16 cellular contexts compared by ENCODE assay signal in the genomic region with DNA sequence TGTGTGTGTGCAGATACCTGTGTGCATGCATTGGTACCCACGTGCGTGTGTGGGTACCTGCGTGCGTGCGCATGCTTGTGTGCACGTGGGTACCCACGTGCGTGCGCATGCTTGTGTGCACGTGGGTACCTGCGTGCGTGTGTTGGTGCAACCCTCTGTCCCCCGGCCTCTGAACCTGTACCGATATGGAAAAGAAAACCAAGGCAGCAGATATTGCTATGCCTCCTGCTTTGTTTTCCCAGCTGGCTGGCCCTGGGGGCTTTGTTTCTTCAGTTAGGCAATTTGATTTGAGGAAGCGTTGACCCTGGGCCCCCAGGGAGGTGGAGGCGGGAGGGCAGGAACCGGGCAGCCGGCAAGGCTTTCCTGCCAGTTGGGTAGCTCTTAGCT. TPM values are rescaled to one million over a fixed set of nuclear protein-coding genes. Genes with fewer than 3 reads are reported as not detected.
A peak's percentile ranks its signal among the peaks of the same experiment; 100 is the strongest.
DNase-seq lines count a peak whose midpoint lies in the region; ATAC-seq and TF ChIP-seq lines count a peak whose summit lies in the region.
"Had no signal": no experiment of that assay in that cellular context is flagged by ENCODE, and none has a peak within 500 bp of the region (broad histone marks: within the 10 kb centered on the region; RNA-seq: fewer than 3 reads in every experiment).

No MANE protein-coding gene starts in this region.

- no peak for DNase-seq in NT2/D1 (ENCODE audit: low read depth, low spot score)
- no peak for DNase-seq in HUDEP-2 (lab: John Stamatoyannopoulos, UW; ENCODE audit: unreplicated experiment in 76 of 76)
- no peak for DNase-seq in superior temporal gyrus (ENCODE audit: extremely low spot score)
- DNase-seq in posterior vena cava (ENCODE audit: low spot score): no peak
- DNase-seq: activated CD4-positive, alpha-beta T cell treated with anti-CD3 and anti-CD28 coated beads for 4 hours; adrenal gland; heart right ventricle; lower lobe of right lung; NCI-H774; occipital lobe; Right ventricle myocardium superior had no signal

- H3K27ac ChIP-seq in iPS-18a (ENCODE audit: low read length) (peak overlapping the region; percentile 44), neutrophil (peak overlapping the region; percentile 80)
- H3K27ac ChIP-seq: adrenal gland, heart right ventricle, lower lobe of right lung, skin epidermis had no signal

- H3K4me1 ChIP-seq in ES-I3 (ENCODE audit: insufficient read depth, low read length): peaks cover 40% of the 10 kb centered on the region
- H3K4me1 ChIP-seq in NT2/D1 (ENCODE audit: insufficient read depth, insufficient read length): peaks cover 11% of the 10 kb centered on the region
- peaks cover 39% of the 10 kb centered on the region for H3K4me1 ChIP-seq in iPS-18a (ENCODE audit: control insufficient read depth, low read depth, low read length)
- H3K4me1 ChIP-seq in neutrophil (ENCODE audit: control insufficient read depth in 1 of 2, insufficient read depth in 1 of 2, low read depth in 1 of 2, low read length in 1 of 2): peaks cover 75 to 81% of the 10 kb centered on the region in 2 experiments
- H3K4me1 ChIP-seq: adrenal gland had no signal

- H3K4me3 ChIP-seq in NT2/D1 (ENCODE audit: insufficient read length, low read depth) (no peak overlapping the region), iPS-18a (ENCODE audit: low read length) (peak overlapping the region; percentile 50), neutrophil (ENCODE audit: low read depth in 1 of 2, low read length in 1 of 2) (peak overlapping the region in 1 of 2 experiments; percentile 17)
- H3K4me3 ChIP-seq: adrenal gland, heart right ventricle, lower lobe of right lung, skin epidermis had no signal

- no peak for ATAC-seq in HG03045 (IDR thresholded peaks at IDR 0.05; ENCODE audit: unreplicated experiment)
- ATAC-seq: heart right ventricle had no signal

- H3K9ac ChIP-seq in ES-I3 (ENCODE audit: low read depth, low read length): peak overlapping the region; percentile 2; the same call in 1 of the 2 replicates
- H3K9ac ChIP-seq in NT2/D1 (ENCODE audit: insufficient read length, low read depth): peak overlapping the region; percentile 63
- H3K9ac ChIP-seq in iPS-18a (ENCODE audit: low read length): peak overlapping the region; percentile 32

- H3K36me3 ChIP-seq in ES-I3 (ENCODE audit: insufficient read depth, low read length) (no peaks in the 10 kb centered on the region), NT2/D1 (ENCODE audit: insufficient read depth, insufficient read length, low read length) (peaks cover 6% of the 10 kb centered on the region), iPS-18a (ENCODE audit: control insufficient read depth, low read depth, low read length) (no peaks in the 10 kb centered on the region), neutrophil (peaks cover 99% of the 10 kb centered on the region)
- H3K36me3 ChIP-seq: adrenal gland, lower lobe of right lung had no signal

- H3K27me3 ChIP-seq in NT2/D1 (ENCODE audit: insufficient read depth, insufficient read length) (no peaks in the 10 kb centered on the region), iPS-18a (ENCODE audit: control insufficient read depth, insufficient read depth, low read length) (no peaks in the 10 kb centered on the region), neutrophil (no peaks in the 10 kb centered on the region)
- H3K27me3 ChIP-seq: adrenal gland had no signal

- no peaks in the 10 kb centered on the region for H3K9me3 ChIP-seq in ES-I3 (ENCODE audit: control insufficient read depth, insufficient read depth, low read length)
- H3K9me3 ChIP-seq in NT2/D1 (ENCODE audit: insufficient read depth, low read length): no peaks in the 10 kb centered on the region
- H3K9me3 ChIP-seq in iPS-18a (ENCODE audit: control insufficient read depth, low read depth, low read length): no peaks in the 10 kb centered on the region
- no peaks in the 10 kb centered on the region for H3K9me3 ChIP-seq in neutrophil
- H3K9me3 ChIP-seq: adrenal gland, heart right ventricle, lower lobe of right lung had no signal

- TF ChIP-seq CTCF in neutrophil (IDR thresholded peaks at IDR 0.05): no peak

- intact Hi-C loops in posterior vena cava (cut with DNase I): no loop called here

RNA-seq across cellular contexts. Expression of a gene that starts 26.8 kb away (rescaled TPM):
- 10 to 100 TPM in 1 of 2 donors, 1 to 10 TPM in 1; 9.4 to 15.7 TPM for total RNA-seq in posterior vena cava

Comparison
In these comparisons a context has a peak if more than half of its experiments do, and no peak if none do; other contexts are left out.
1. H3K9ac ChIP-seq: peak in every context shown above with its lines; median percentile 63 in NT2/D1; 32 in iPS-18a; 2 in ES-I3.